1 cellular context compared by ENCODE assay signal in genomic region chr17:7418472-7419152, GRCh38.
TF ChIP-seq lines count a peak whose summit lies in the region.

No MANE protein-coding gene starts in this region.

TF ChIP-seq in SK-N-SH, 30 proteins besides CTCF, POLR2A, EP300 and RAD21 (continued from another document):
- TF ChIP-seq, protein P1, sequence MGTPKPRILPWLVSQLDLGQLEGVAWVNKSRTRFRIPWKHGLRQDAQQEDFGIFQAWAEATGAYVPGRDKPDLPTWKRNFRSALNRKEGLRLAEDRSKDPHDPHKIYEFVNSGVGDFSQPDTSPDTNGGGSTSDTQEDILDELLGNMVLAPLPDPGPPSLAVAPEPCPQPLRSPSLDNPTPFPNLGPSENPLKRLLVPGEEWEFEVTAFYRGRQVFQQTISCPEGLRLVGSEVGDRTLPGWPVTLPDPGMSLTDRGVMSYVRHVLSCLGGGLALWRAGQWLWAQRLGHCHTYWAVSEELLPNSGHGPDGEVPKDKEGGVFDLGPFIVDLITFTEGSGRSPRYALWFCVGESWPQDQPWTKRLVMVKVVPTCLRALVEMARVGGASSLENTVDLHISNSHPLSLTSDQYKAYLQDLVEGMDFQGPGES (IDR thresholded peaks at IDR 0.05; ENCODE audit: low read depth, low read length), result no peak
- TF ChIP-seq ELF1 (IDR thresholded peaks at IDR 0.05) (no peak), EZH2phosphoT487 (IDR thresholded peaks at IDR 0.05; ENCODE audit: borderline replicate concordance, low read depth) (no peak), POLR2AphosphoS5 (IDR thresholded peaks at IDR 0.05; ENCODE audit: low read depth, low read length) (no peak), GATA2 (CRISPR knock-in tag; IDR thresholded peaks at IDR 0.05) (no peak), TCF12 (IDR thresholded peaks at IDR 0.05) (no peak), TEAD4 (IDR thresholded peaks at IDR 0.05; ENCODE audit: borderline replicate concordance, insufficient read depth) (no peak), TAF1 (IDR thresholded peaks at IDR 0.05; ENCODE audit: borderline replicate concordance, low read depth, low read length) (no peak), RXRA (IDR thresholded peaks at IDR 0.05; ENCODE audit: borderline replicate concordance, low read depth) (no peak), PBX3 (IDR thresholded peaks at IDR 0.05) (no peak), MEF2A (IDR thresholded peaks at IDR 0.05; ENCODE audit: borderline replicate concordance, low read depth) (no peak), SIN3A (IDR thresholded peaks at IDR 0.05; ENCODE audit: borderline replicate concordance, low read depth, low read length) (no peak), RCOR1 (IDR thresholded peaks at IDR 0.05; ENCODE audit: low read length) (no peak), FOXJ3 (CRISPR knock-in tag; IDR thresholded peaks at IDR 0.05) (no peak), MXI1 (IDR thresholded peaks at IDR 0.05; ENCODE audit: low read depth, low read length) (no peak)
- TF ChIP-seq, protein P2, sequence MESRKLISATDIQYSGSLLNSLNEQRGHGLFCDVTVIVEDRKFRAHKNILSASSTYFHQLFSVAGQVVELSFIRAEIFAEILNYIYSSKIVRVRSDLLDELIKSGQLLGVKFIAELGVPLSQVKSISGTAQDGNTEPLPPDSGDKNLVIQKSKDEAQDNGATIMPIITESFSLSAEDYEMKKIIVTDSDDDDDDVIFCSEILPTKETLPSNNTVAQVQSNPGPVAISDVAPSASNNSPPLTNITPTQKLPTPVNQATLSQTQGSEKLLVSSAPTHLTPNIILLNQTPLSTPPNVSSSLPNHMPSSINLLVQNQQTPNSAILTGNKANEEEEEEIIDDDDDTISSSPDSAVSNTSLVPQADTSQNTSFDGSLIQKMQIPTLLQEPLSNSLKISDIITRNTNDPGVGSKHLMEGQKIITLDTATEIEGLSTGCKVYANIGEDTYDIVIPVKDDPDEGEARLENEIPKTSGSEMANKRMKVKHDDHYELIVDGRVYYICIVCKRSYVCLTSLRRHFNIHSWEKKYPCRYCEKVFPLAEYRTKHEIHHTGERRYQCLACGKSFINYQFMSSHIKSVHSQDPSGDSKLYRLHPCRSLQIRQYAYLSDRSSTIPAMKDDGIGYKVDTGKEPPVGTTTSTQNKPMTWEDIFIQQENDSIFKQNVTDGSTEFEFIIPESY (IDR thresholded peaks at IDR 0.05; ENCODE audit: borderline replicate concordance, low read depth), result no peak
- TF ChIP-seq, protein P3, sequence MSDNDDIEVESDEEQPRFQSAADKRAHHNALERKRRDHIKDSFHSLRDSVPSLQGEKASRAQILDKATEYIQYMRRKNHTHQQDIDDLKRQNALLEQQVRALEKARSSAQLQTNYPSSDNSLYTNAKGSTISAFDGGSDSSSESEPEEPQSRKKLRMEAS (IDR thresholded peaks at IDR 0.05; ENCODE audit: low read depth), result no peak
